In the genomic region with DNA sequence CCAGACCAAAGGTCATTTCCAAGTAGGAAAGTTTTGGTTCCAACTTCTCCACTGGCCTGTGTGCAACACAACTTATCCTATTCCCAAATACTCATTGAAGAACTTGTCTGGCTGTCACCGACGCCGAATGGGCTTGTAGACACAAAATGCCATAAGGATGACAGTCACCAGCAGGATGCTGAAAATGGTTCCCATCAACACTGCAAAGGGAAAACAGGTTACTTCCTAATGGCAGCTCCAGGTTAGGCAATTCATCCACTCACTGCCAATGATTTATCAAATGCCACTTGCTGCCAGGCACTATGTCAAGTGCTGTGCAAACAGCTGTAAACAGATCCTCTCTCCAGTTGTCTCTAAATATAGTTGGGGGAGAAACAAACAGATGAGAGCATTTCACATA, we compare ENCODE assay signal across 10 cellular contexts. TPM values are rescaled to one million over a fixed set of nuclear protein-coding genes. Genes with fewer than 3 reads are reported as not detected.
DNase-seq lines count a peak whose midpoint lies in the region; ATAC-seq and TF ChIP-seq lines count a peak whose summit lies in the region.
"Had no signal": no experiment of that assay in that cellular context is flagged by ENCODE, and none has a peak within 500 bp of the region (broad histone marks: within the 10 kb centered on the region; RNA-seq: fewer than 3 reads in every experiment).

No MANE protein-coding gene starts in this region.

- CTCF ChIA-PET in activated B cell treated with CpG ODN at 0.5 μM for 24 hours (lab: Charles Lee): interaction anchor here (0.7 kb wide), 1 partner anchor 11 kb away, joined by 4 read pairs; no protein-coding TSS in a partner anchor

- peak overlapping the region; percentile 57 to 74 for H3K27ac Mint-ChIP-seq in activated naive CD4-positive, alpha-beta T cell treated with anti-CD3 and anti-CD28 coated beads, Interleukin-2, amount 50 U/mL, for 72 hours
- peak overlapping the region; percentile 56 for H3K27ac Mint-ChIP-seq in activated B cell treated with CpG ODN at 0.5 μM for 24 hours
- peak overlapping the region; percentile 50 for H3K27ac Mint-ChIP-seq in type B pancreatic cell

- POLR2A ChIA-PET in activated B cell treated with CpG ODN at 0.5 μM for 24 hours (lab: Charles Lee): no interaction called here

- intact Hi-C loops in activated B cell treated with CpG ODN at 0.5 μM for 24 hours (cut with micrococcal nuclease): no loop called here

- no peaks in the 10 kb centered on the region for H3K9me3 Mint-ChIP-seq in activated naive CD4-positive, alpha-beta T cell treated with anti-CD3 and anti-CD28 coated beads, Interleukin-2, amount 50 U/mL, for 72 hours
- H3K9me3 Mint-ChIP-seq in activated B cell treated with CpG ODN at 0.5 μM for 24 hours (no peaks in the 10 kb centered on the region), type B pancreatic cell (no peaks in the 10 kb centered on the region)

- no peaks in the 10 kb centered on the region for H3K27me3 Mint-ChIP-seq in activated B cell treated with CpG ODN at 0.5 μM for 24 hours
- no peaks in the 10 kb centered on the region for H3K27me3 Mint-ChIP-seq in type B pancreatic cell

- no peak overlapping the region for H3K4me3 Mint-ChIP-seq in activated B cell treated with CpG ODN at 0.5 μM for 24 hours
- no peak overlapping the region for H3K4me3 Mint-ChIP-seq in type B pancreatic cell

- H3K36me3 Mint-ChIP-seq in activated naive CD4-positive, alpha-beta T cell treated with anti-CD3 and anti-CD28 coated beads, Interleukin-2, amount 50 U/mL, for 72 hours: peaks cover 0 to 19% of the 10 kb centered on the region in 2 donors
- H3K36me3 Mint-ChIP-seq in activated B cell treated with CpG ODN at 0.5 μM for 24 hours (ENCODE audit: low read depth) (peaks cover 53% of the 10 kb centered on the region), type B pancreatic cell (peaks cover 8% of the 10 kb centered on the region)

- H3K4me1 Mint-ChIP-seq in activated B cell treated with CpG ODN at 0.5 μM for 24 hours (peaks cover 40% of the 10 kb centered on the region), type B pancreatic cell (ENCODE audit: unreplicated experiment) (peaks cover 25% of the 10 kb centered on the region)

- DNase-seq in activated naive CD4-positive, alpha-beta T cell treated with anti-CD3 and anti-CD28 coated beads, Interleukin-2, amount 50 U/mL, for 72 hours (ENCODE audit: low spot score in 2 of 2): no peak
- DNase-seq in activated naive CD4-positive, alpha-beta T cell treated with anti-CD3 and anti-CD28 coated beads, Interleukin-2, amount 50 U/mL, for 16 hours: no peak
- DNase-seq in activated B cell treated with CpG ODN at 0.5 μM for 24 hours (no peak), kidney tubule cell (ENCODE audit: low spot score) (peak; percentile 20), type B pancreatic cell (ENCODE audit: extremely low spot score, unreplicated experiment) (no peak), SIG-M5 (lab: John Stamatoyannopoulos, UW) (no peak)
- no peak for DNase-seq in stimulated activated naive CD4-positive, alpha-beta T cell (lab: John Stamatoyannopoulos, UW)
- DNase-seq: activated naive CD4-positive, alpha-beta T cell treated with Interleukin-2 at 50 U/mL for 16 hours; stimulated activated CD4-positive, alpha-beta T cell treated with anti-CD3 and anti-CD28 coated beads, Interleukin-4, amount 100 ng/mL, for 1 hour had no signal

- TF ChIP-seq CTCF in activated B cell treated with CpG ODN at 0.5 μM for 24 hours (IDR thresholded peaks at IDR 0.05) (no peak), type B pancreatic cell (conservative IDR thresholded peaks at IDR 0.05) (no peak)

- ATAC-seq in activated naive CD4-positive, alpha-beta T cell treated with anti-CD3 and anti-CD28 coated beads, Interleukin-2, amount 50 U/mL, for 72 hours: no peak
- ATAC-seq in activated B cell treated with CpG ODN at 0.5 μM for 24 hours (ENCODE audit: low read depth) (no peak), GM21825 (IDR thresholded peaks at IDR 0.05; ENCODE audit: unreplicated experiment) (no peak)

RNA-seq across cellular contexts. Expression of gene C12orf76, which starts 6.1 kb away (rescaled TPM):
- 10 to 100 TPM in 1 of 2 donors, 1 to 10 TPM in 1; 6.4 to 12.7 TPM for total RNA-seq in activated naive CD4-positive, alpha-beta T cell treated with anti-CD3 and anti-CD28 coated beads, Interleukin-2, amount 50 U/mL, for 72 hours
- 20.5 and 24.8 TPM in 2 replicates for total RNA-seq in activated B cell treated with CpG ODN at 0.5 μM for 24 hours
- 20.8 and 21.4 TPM in 2 replicates for total RNA-seq in type B pancreatic cell (ENCODE audit: low replicate concordance)

RNA-seq across cellular contexts. Expression of gene ANKRD13A, which starts 43.0 kb away (rescaled TPM):
- total RNA-seq in activated naive CD4-positive, alpha-beta T cell treated with anti-CD3 and anti-CD28 coated beads, Interleukin-2, amount 50 U/mL, for 72 hours: 10 to 100 TPM; 64.7 to 65.2 TPM
- total RNA-seq in activated B cell treated with CpG ODN at 0.5 μM for 24 hours (121 and 135 TPM in 2 replicates), type B pancreatic cell (ENCODE audit: low replicate concordance) (34.6 and 43.4 TPM in 2 replicates)

RNA-seq across cellular contexts. Expression of gene GIT2, which starts 46.1 kb away (rescaled TPM):
- total RNA-seq in activated naive CD4-positive, alpha-beta T cell treated with anti-CD3 and anti-CD28 coated beads, Interleukin-2, amount 50 U/mL, for 72 hours: 10 to 100 TPM; 64.3 to 70.1 TPM
- 89.2 and 107 TPM in 2 replicates for total RNA-seq in activated B cell treated with CpG ODN at 0.5 μM for 24 hours
- total RNA-seq in type B pancreatic cell (ENCODE audit: low replicate concordance): 26.3 and 38.4 TPM in 2 replicates
